In the genomic region with DNA sequence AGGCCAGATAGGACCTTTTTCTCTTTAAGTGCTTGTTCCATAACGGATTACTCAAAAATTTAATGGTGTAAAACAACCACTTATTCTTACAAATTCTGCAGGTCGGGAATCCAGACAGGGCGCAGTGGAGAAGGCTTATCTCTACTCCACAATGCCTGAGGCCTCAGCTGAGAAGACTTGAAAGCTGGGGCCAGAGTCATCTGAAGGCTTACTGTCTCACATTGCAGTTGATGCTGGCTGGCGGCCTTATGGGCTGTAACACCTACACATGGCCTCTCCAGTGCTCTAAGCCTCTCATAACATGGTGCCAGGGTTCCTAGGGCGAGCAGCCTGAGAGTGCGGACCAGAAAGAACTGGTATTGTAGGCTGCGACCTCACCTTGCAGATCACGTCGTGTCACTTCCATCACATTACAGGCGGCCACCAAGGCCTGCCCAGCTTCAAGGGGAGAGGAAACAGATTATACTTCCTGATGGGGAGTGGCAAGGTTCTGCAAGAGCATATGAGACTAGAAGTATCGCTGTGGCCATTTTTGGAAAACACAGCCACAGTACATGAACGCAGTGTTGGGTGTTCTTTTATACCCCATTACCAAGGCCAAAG, we compare ENCODE assay signal across 11 cellular contexts. TPM values are rescaled to one million over a fixed set of nuclear protein-coding genes. Genes with fewer than 3 reads are reported as not detected.
A peak's percentile ranks its signal among the peaks of the same experiment; 100 is the strongest.
DNase-seq lines count a peak whose midpoint lies in the region; ATAC-seq and TF ChIP-seq lines count a peak whose summit lies in the region.
"Had no signal": no experiment of that assay in that cellular context is flagged by ENCODE, and none has a peak within 500 bp of the region (broad histone marks: within the 10 kb centered on the region; RNA-seq: fewer than 3 reads in every experiment).

No MANE protein-coding gene starts in this region.

- no peaks in the 10 kb centered on the region for H3K27me3 ChIP-seq in CD4-positive, alpha-beta memory T cell (ENCODE audit: insufficient read depth, low read length)
- H3K27me3 ChIP-seq in HL-60 (ENCODE audit: insufficient read depth, poor library complexity, severe bottlenecking) (no peaks in the 10 kb centered on the region), tibial nerve (no peaks in the 10 kb centered on the region)

- H3K4me3 Mint-ChIP-seq in CD4-positive, alpha-beta memory T cell = peak overlapping the region; percentile 24 to 91 (median 72)
- peak overlapping the region; percentile 56 for H3K4me3 Mint-ChIP-seq in activated T-helper 1 cell treated with anti-CD3 and anti-CD28 coated beads, Interleukin-12 subunit alpha, Interleukin-12 subunit beta, Interleukin-2, Interleukin-4 antibody, amounts not matched to agents 30 ng/mL and 10 ng/mL and 1 ng/mL, durations not matched to agents 14 hours and 24 hours and 36 hours
- H3K4me3 Mint-ChIP-seq in nephron progenitor cell = no peak overlapping the region
- H3K4me3 Mint-ChIP-seq: HFFc6 had no signal

- CTCF ChIA-PET in CD4-positive, alpha-beta memory T cell (lab: Charles Lee; ENCODE audit: partially characterized antibody) = interaction anchor here (1.0 to 3.8 kb wide), 14 partner anchors 9 to 136 kb away, joined by 3 to 37 read pairs (median 6); no protein-coding TSS in a partner anchor

- intact Hi-C loops in CD4-positive, alpha-beta memory T cell (cut with micrococcal nuclease) = loop anchor here (1.0 kb wide), 1 partner anchor 10 kb away; no protein-coding TSS in a partner anchor
- intact Hi-C loops in activated T-helper 1 cell treated with anti-CD3 and anti-CD28 coated beads, Interleukin-12 subunit alpha, Interleukin-12 subunit beta, Interleukin-2, Interleukin-4 antibody, amounts not matched to agents 30 ng/mL and 10 ng/mL and 1 ng/mL, durations not matched to agents 14 hours and 24 hours and 36 hours (cut with micrococcal nuclease) = no loop called here

- ATAC-seq in GM21367 (IDR thresholded peaks at IDR 0.05; ENCODE audit: unreplicated experiment) = no peak
- no peak for ATAC-seq in left lobe of liver

- WGBS in tibial nerve, 2 donors = 90 to 93% methylated on average over 12 of the region's 12 CpGs

- TF ChIP-seq EP300 in tibial nerve (IDR thresholded peaks at IDR 0.05) = no peak

- H3K9me3 Mint-ChIP-seq in CD4-positive, alpha-beta memory T cell = no peaks in the 10 kb centered on the region
- peaks cover 5% of the 10 kb centered on the region for H3K9me3 Mint-ChIP-seq in activated T-helper 1 cell treated with anti-CD3 and anti-CD28 coated beads, Interleukin-12 subunit alpha, Interleukin-12 subunit beta, Interleukin-2, Interleukin-4 antibody, amounts not matched to agents 30 ng/mL and 10 ng/mL and 1 ng/mL, durations not matched to agents 14 hours and 24 hours and 36 hours
- peaks cover 9% of the 10 kb centered on the region for H3K9me3 Mint-ChIP-seq in nephron progenitor cell

- H3K9me3 ChIP-seq in CD4-positive, alpha-beta memory T cell (ENCODE audit: control insufficient read depth in 1 of 2, low read length in 2 of 2) = no peaks in the 10 kb centered on the region
- no peaks in the 10 kb centered on the region for H3K9me3 ChIP-seq in tibial nerve

- POLR2A ChIA-PET in CD4-positive, alpha-beta memory T cell (lab: Charles Lee; ENCODE audit: partially characterized antibody) = interaction anchor here (1.3 to 20.1 kb wide), 9 partner anchors 9 to 49 kb away, joined by 3 to 415 read pairs (median 22); a partner anchor contains a TSS

- TF ChIP-seq POLR2A in tibial nerve (IDR thresholded peaks at IDR 0.05) = no peak

- no peaks in the 10 kb centered on the region for H3K36me3 ChIP-seq in CD4-positive, alpha-beta memory T cell (ENCODE audit: insufficient read depth, low read length)
- H3K36me3 ChIP-seq in tibial nerve = no peaks in the 10 kb centered on the region

- no peaks in the 10 kb centered on the region for H3K27me3 Mint-ChIP-seq in CD4-positive, alpha-beta memory T cell
- no peaks in the 10 kb centered on the region for H3K27me3 Mint-ChIP-seq in activated T-helper 1 cell treated with anti-CD3 and anti-CD28 coated beads, Interleukin-12 subunit alpha, Interleukin-12 subunit beta, Interleukin-2, Interleukin-4 antibody, amounts not matched to agents 30 ng/mL and 10 ng/mL and 1 ng/mL, durations not matched to agents 14 hours and 24 hours and 36 hours (ENCODE audit: insufficient read depth)
- H3K27me3 Mint-ChIP-seq in nephron progenitor cell (ENCODE audit: low read depth, poor library complexity) = no peaks in the 10 kb centered on the region

- H3K27ac ChIP-seq in CD4-positive, alpha-beta memory T cell (ENCODE audit: low read depth, low read length) = peak overlapping the region; percentile 50
- peak overlapping the region; percentile 90 for H3K27ac ChIP-seq in HL-60 (replicated peaks)
- H3K27ac ChIP-seq in tibial nerve = peak overlapping the region in 1 of 4 donors; percentile 64

- no peaks in the 10 kb centered on the region for H3K36me3 Mint-ChIP-seq in CD4-positive, alpha-beta memory T cell
- peaks cover 6% of the 10 kb centered on the region for H3K36me3 Mint-ChIP-seq in activated T-helper 1 cell treated with anti-CD3 and anti-CD28 coated beads, Interleukin-12 subunit alpha, Interleukin-12 subunit beta, Interleukin-2, Interleukin-4 antibody, amounts not matched to agents 30 ng/mL and 10 ng/mL and 1 ng/mL, durations not matched to agents 14 hours and 24 hours and 36 hours (ENCODE audit: low read depth)
- peaks cover 10% of the 10 kb centered on the region for H3K36me3 Mint-ChIP-seq in nephron progenitor cell (ENCODE audit: low read depth)

- H3K27ac Mint-ChIP-seq in CD4-positive, alpha-beta memory T cell = peak overlapping the region; percentile 90 to 97 (median 93)
- peak overlapping the region; percentile 82 for H3K27ac Mint-ChIP-seq in activated T-helper 1 cell treated with anti-CD3 and anti-CD28 coated beads, Interleukin-12 subunit alpha, Interleukin-12 subunit beta, Interleukin-2, Interleukin-4 antibody, amounts not matched to agents 30 ng/mL and 10 ng/mL and 1 ng/mL, durations not matched to agents 14 hours and 24 hours and 36 hours
- peak overlapping the region; percentile 53 for H3K27ac Mint-ChIP-seq in nephron progenitor cell
- H3K27ac Mint-ChIP-seq: HFFc6 had no signal

- peaks cover 97% of the 10 kb centered on the region for H3K4me1 ChIP-seq in CD4-positive, alpha-beta memory T cell (ENCODE audit: insufficient read depth, low read length)
- H3K4me1 ChIP-seq in tibial nerve = peaks cover 0 to 64% (median 40%) of the 10 kb centered on the region in 4 donors

- TF ChIP-seq CTCF in HL-60 (IDR thresholded peaks at IDR 0.05; ENCODE audit: insufficient read depth, low read length) (no peak), nephron progenitor cell (IDR thresholded peaks at IDR 0.05) (no peak), tibial nerve (IDR thresholded peaks at IDR 0.05) (no peak)

- DNase-seq in CD4-positive, alpha-beta memory T cell = peak; percentile 40 to 61 (median 57)
- DNase-seq in HL-60 (ENCODE audit: low read depth in 1 of 2, low spot score in 1 of 2) = peak in 1 of 2 experiments; percentile 61
- DNase-seq in activated T-helper 1 cell treated with anti-CD3 and anti-CD28 coated beads, Interleukin-12 subunit alpha, Interleukin-12 subunit beta, Interleukin-2, Interleukin-4 antibody, amounts not matched to agents 30 ng/mL and 10 ng/mL and 1 ng/mL, durations not matched to agents 14 hours and 24 hours and 36 hours (ENCODE audit: low spot score) = no peak
- no peak for DNase-seq in nephron progenitor cell
- DNase-seq in T-helper 9 cell = no peak
- DNase-seq in left lobe of liver (ENCODE audit: low spot score) = no peak
- no peak for DNase-seq in tibial nerve (ENCODE audit: low spot score in 2 of 2)
- DNase-seq: activated CD4-positive, alpha-beta T cell treated with anti-CD3 and anti-CD28 coated beads for 1 hour; HFFc6; NCI-H1436 had no signal

- H3K4me3 ChIP-seq in CD4-positive, alpha-beta memory T cell (ENCODE audit: low read length in 2 of 2) = peak overlapping the region in 1 of 2 donors; percentile 18
- H3K4me3 ChIP-seq in HL-60 (replicated peaks; ENCODE audit: insufficient read depth, low read length) (no peak overlapping the region), tibial nerve (no peak overlapping the region)

- H3K4me1 Mint-ChIP-seq in CD4-positive, alpha-beta memory T cell = peaks cover 72 to 99% (median 87%) of the 10 kb centered on the region in 4 donors
- H3K4me1 Mint-ChIP-seq in activated T-helper 1 cell treated with anti-CD3 and anti-CD28 coated beads, Interleukin-12 subunit alpha, Interleukin-12 subunit beta, Interleukin-2, Interleukin-4 antibody, amounts not matched to agents 30 ng/mL and 10 ng/mL and 1 ng/mL, durations not matched to agents 14 hours and 24 hours and 36 hours (ENCODE audit: low read depth) = peaks cover 88% of the 10 kb centered on the region
- peaks cover 71% of the 10 kb centered on the region for H3K4me1 Mint-ChIP-seq in nephron progenitor cell

RNA-seq across cellular contexts. Expression of a gene that starts 32.4 kb away (rescaled TPM):
- 10 to 100 TPM; 44.2 to 48.0 TPM for total RNA-seq in CD4-positive, alpha-beta memory T cell
- 100 to 1,000 TPM in 1 of 2 donors, 10 to 100 TPM in 1; 83.4 to 137 TPM for polyA plus RNA-seq in CD4-positive, alpha-beta memory T cell
- 50.6 and 59.7 TPM in 2 replicates for total RNA-seq in activated T-helper 1 cell treated with anti-CD3 and anti-CD28 coated beads, Interleukin-12 subunit alpha, Interleukin-12 subunit beta, Interleukin-2, Interleukin-4 antibody, amounts not matched to agents 30 ng/mL and 10 ng/mL and 1 ng/mL, durations not matched to agents 14 hours and 24 hours and 36 hours
- total RNA-seq in left lobe of liver (3.6 TPM), tibial nerve (10 to 100 TPM; 10.4 to 47.4 (median 19.5) TPM)

Comparison
In these comparisons a context has a peak if more than half of its experiments do, and no peak if none do; other contexts are left out.
1. DNase-seq: peak in CD4-positive, alpha-beta memory T cell (5 of 5); none in activated T-helper 1 cell treated with anti-CD3 and anti-CD28 coated beads, Interleukin-12 subunit alpha, Interleukin-12 subunit beta, Interleukin-2, Interleukin-4 antibody, amounts not matched to agents 30 ng/mL and 10 ng/mL and 1 ng/mL, durations not matched to agents 14 hours and 24 hours and 36 hours (single experiment), nephron progenitor cell (single experiment), T-helper 9 cell (single experiment), left lobe of liver (single experiment) and tibial nerve (0 of 2).
2. Peak in every context shown above with its lines, with median percentiles within 50 percentile points of each other: H3K27ac Mint-ChIP-seq.